1 cellular context compared by ENCODE assay signal in genomic region chr1:200365897-200366426, GRCh38.
TF ChIP-seq lines count a peak whose summit lies in the region.

No MANE protein-coding gene starts in this region.

TF ChIP-seq in GM23338, 12 proteins besides CTCF, POLR2A, EP300 and RAD21:
- TF ChIP-seq ZNF462 (CRISPR knock-in tag; IDR thresholded peaks at IDR 0.05) = peak; percentile 43; the same call in 1 of the 2 replicates
- no peak for TF ChIP-seq REST (IDR thresholded peaks at IDR 0.05; ENCODE audit: unreplicated experiment)
- TF ChIP-seq NANOG (IDR thresholded peaks at IDR 0.05; ENCODE audit: borderline replicate concordance) = peak; percentile 54; the same call in 1 of the 2 replicates
